Comparison of ENCODE assay signal across 1 cellular context in the genomic region with DNA sequence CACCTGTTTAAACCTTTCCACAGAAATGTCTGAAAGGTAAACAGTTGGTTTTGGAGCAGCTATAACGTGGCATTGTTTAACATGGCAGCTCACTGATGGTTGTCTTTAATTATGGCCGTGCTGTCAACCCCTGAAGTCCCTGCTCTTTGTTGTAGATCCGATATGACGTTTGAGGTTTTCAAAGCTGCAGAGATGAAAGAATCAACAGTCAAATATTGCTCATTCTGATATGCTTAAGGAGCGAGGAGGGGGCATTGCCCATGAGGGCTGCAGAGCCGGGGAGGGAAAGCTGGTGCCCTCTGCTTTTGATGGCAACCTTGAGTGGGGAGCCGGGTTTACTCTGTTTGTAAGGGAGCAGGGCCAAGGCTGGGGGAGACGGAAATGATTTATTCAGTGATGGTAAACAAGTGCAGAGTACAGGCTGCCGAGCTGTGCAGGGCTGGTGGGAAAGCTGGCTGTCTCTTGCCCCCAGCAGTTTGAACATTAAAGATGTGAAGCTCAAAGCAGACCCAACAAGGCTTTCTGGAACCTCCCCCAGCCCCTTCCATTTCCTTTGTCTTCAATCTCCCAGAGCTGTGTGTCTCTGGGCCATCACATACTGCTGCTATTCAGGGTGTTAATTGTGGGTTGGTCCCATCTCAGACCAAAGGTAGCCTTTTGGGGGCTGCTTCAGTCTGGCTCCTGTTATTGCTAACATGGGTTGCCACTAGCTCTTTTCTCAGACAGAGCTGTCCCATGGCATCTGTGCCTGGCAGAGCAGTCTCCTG.
TF ChIP-seq lines count a peak whose summit lies in the region.

No MANE protein-coding gene starts in this region.

TF ChIP-seq in HepG2, 621 proteins besides CTCF, POLR2A, EP300 and RAD21 (continued from another document and continues in another):
- TF ChIP-seq RORA (CRISPR knock-in tag; IDR thresholded peaks at IDR 0.05), result no peak
- peak; percentile 68 for TF ChIP-seq TEAD3 (CRISPR knock-in tag; optimal IDR thresholded peaks at IDR 0.05; ENCODE audit: borderline replicate concordance)
- no peak for TF ChIP-seq GPN1 (CRISPR knock-in tag; IDR thresholded peaks at IDR 0.05; ENCODE audit: borderline replicate concordance)
- peak; percentile 59; the same call in 1 of the 2 replicates for TF ChIP-seq SP140L (CRISPR knock-in tag; IDR thresholded peaks at IDR 0.05; ENCODE audit: borderline replicate concordance)
- peak; percentile 31; the same call in 1 of the 2 replicates for TF ChIP-seq BCL3 (CRISPR knock-in tag; IDR thresholded peaks at IDR 0.05)
- TF ChIP-seq SCMH1 (CRISPR knock-in tag; IDR thresholded peaks at IDR 0.05; ENCODE audit: borderline replicate concordance), result no peak
- TF ChIP-seq SMAD3 (CRISPR knock-in tag; IDR thresholded peaks at IDR 0.05), result no peak
- TF ChIP-seq NAIF1 (CRISPR knock-in tag; IDR thresholded peaks at IDR 0.05; ENCODE audit: borderline replicate concordance), result peak; percentile 73; the same call in 1 of the 2 replicates
- TF ChIP-seq GPBP1L1 (CRISPR knock-in tag; IDR thresholded peaks at IDR 0.05), result no peak
- TF ChIP-seq NFYB (CRISPR knock-in tag; IDR thresholded peaks at IDR 0.05), result no peak
- TF ChIP-seq ZBTB10 (CRISPR knock-in tag; IDR thresholded peaks at IDR 0.05; ENCODE audit: borderline replicate concordance), result peak; percentile 50; the same call in 1 of the 2 replicates
- TF ChIP-seq RAD51 (IDR thresholded peaks at IDR 0.05; ENCODE audit: borderline replicate concordance), result no peak
- no peak for TF ChIP-seq ELF1 (CRISPR knock-in tag; IDR thresholded peaks at IDR 0.05)
- TF ChIP-seq FOXJ3 (CRISPR knock-in tag; IDR thresholded peaks at IDR 0.05; ENCODE audit: borderline replicate concordance), result peak; percentile 92; the same call in 1 of the 2 replicates
- TF ChIP-seq ZNF639 (CRISPR knock-in tag; conservative IDR thresholded peaks at IDR 0.05), result no peak
- no peak for TF ChIP-seq TIGD3 (CRISPR knock-in tag; IDR thresholded peaks at IDR 0.05; ENCODE audit: borderline replicate concordance)
- TF ChIP-seq, protein P1, sequence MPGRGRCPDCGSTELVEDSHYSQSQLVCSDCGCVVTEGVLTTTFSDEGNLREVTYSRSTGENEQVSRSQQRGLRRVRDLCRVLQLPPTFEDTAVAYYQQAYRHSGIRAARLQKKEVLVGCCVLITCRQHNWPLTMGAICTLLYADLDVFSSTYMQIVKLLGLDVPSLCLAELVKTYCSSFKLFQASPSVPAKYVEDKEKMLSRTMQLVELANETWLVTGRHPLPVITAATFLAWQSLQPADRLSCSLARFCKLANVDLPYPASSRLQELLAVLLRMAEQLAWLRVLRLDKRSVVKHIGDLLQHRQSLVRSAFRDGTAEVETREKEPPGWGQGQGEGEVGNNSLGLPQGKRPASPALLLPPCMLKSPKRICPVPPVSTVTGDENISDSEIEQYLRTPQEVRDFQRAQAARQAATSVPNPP (CRISPR knock-in tag; IDR thresholded peaks at IDR 0.05), result 0 out of 2 replicates have a peak, but pooled peaks have one; percentile 26
- TF ChIP-seq ZNF207 (IDR thresholded peaks at IDR 0.05; ENCODE audit: borderline replicate concordance), result no peak
- TF ChIP-seq, protein P2, sequence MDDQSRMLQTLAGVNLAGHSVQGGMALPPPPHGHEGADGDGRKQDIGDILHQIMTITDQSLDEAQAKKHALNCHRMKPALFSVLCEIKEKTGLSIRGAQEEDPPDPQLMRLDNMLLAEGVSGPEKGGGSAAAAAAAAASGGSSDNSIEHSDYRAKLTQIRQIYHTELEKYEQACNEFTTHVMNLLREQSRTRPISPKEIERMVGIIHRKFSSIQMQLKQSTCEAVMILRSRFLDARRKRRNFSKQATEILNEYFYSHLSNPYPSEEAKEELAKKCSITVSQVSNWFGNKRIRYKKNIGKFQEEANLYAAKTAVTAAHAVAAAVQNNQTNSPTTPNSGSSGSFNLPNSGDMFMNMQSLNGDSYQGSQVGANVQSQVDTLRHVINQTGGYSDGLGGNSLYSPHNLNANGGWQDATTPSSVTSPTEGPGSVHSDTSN (CRISPR knock-in tag; IDR thresholded peaks at IDR 0.05; ENCODE audit: borderline replicate concordance), result no peak
- TF ChIP-seq, protein P3, sequence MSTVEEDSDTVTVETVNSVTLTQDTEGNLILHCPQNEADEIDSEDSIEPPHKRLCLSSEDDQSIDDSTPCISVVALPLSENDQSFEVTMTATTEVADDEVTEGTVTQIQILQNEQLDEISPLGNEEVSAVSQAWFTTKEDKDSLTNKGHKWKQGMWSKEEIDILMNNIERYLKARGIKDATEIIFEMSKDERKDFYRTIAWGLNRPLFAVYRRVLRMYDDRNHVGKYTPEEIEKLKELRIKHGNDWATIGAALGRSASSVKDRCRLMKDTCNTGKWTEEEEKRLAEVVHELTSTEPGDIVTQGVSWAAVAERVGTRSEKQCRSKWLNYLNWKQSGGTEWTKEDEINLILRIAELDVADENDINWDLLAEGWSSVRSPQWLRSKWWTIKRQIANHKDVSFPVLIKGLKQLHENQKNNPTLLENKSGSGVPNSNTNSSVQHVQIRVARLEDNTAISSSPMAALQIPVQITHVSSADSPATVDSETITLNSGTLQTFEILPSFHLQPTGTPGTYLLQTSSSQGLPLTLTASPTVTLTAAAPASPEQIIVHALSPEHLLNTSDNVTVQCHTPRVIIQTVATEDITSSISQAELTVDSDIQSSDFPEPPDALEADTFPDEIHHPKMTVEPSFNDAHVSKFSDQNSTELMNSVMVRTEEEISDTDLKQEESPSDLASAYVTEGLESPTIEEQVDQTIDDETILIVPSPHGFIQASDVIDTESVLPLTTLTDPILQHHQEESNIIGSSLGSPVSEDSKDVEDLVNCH (CRISPR knock-in tag; IDR thresholded peaks at IDR 0.05), result no peak
- TF ChIP-seq ZBED4 (CRISPR knock-in tag; IDR thresholded peaks at IDR 0.05; ENCODE audit: borderline replicate concordance), result no peak; the same call in 1 of the 2 replicates
- TF ChIP-seq ZMYM2 (CRISPR knock-in tag; IDR thresholded peaks at IDR 0.05), result no peak
- no peak for TF ChIP-seq RELA (CRISPR knock-in tag; IDR thresholded peaks at IDR 0.05)
- no peak for TF ChIP-seq AKNA (CRISPR knock-in tag; IDR thresholded peaks at IDR 0.05; ENCODE audit: borderline replicate concordance)
- TF ChIP-seq ZSCAN9 (CRISPR knock-in tag; IDR thresholded peaks at IDR 0.05; ENCODE audit: borderline replicate concordance), result no peak
- no peak for TF ChIP-seq CENPX (CRISPR knock-in tag; IDR thresholded peaks at IDR 0.05)
